Comparison of ENCODE assay signal across 17 cellular contexts in genomic region chr1:93111561-93111960, GRCh38. TPM values are rescaled to one million over a fixed set of nuclear protein-coding genes. Genes with fewer than 3 reads are reported as not detected.
DNase-seq lines count a peak whose midpoint lies in the region; ATAC-seq, FAIRE-seq and TF ChIP-seq lines count a peak whose summit lies in the region.
"Had no signal": no experiment of that assay in that cellular context is flagged by ENCODE, and none has a peak within 500 bp of the region (broad histone marks: within the 10 kb centered on the region; RNA-seq: fewer than 3 reads in every experiment).

No MANE protein-coding gene starts in this region.

- FAIRE-seq in astrocyte (lab: Jason Lieb, UNC) = peak; percentile 32
- FAIRE-seq: GM12878 had no signal

- H3K4me3 ChIP-seq in HUES64 (ENCODE audit: low read length) (no peak overlapping the region), astrocyte (ENCODE audit: insufficient read depth, low read depth, low read length) (no peak overlapping the region)
- H3K4me3 ChIP-seq: GM12878, Peyer's patch had no signal

- no peaks in the 10 kb centered on the region for H3K9me3 Mint-ChIP-seq in CD4-positive, alpha-beta T cell
- H3K9me3 Mint-ChIP-seq in astrocyte (ENCODE audit: unreplicated experiment) = no peaks in the 10 kb centered on the region
- peaks cover 14% of the 10 kb centered on the region for H3K9me3 Mint-ChIP-seq in activated naive CD8-positive, alpha-beta T cell treated with anti-CD3 and anti-CD28 coated beads for 36 hours
- H3K9me3 Mint-ChIP-seq: type B pancreatic cell had no signal

- H3K9me3 ChIP-seq in CD4-positive, alpha-beta T cell (ENCODE audit: control insufficient read depth, low read length) = peaks cover 15% of the 10 kb centered on the region
- H3K9me3 ChIP-seq in HUES64 (ENCODE audit: insufficient read depth, low read depth, low read length) (peaks cover 3% of the 10 kb centered on the region; the same call in 1 of the 2 replicates), astrocyte (ENCODE audit: insufficient read depth, low read depth, low read length) (peaks cover 3% of the 10 kb centered on the region)

- no peak for ATAC-seq in CD4-positive, alpha-beta T cell (ENCODE audit: poor library complexity)
- ATAC-seq: activated CD4-positive, CD25-positive, alpha-beta regulatory T cell treated with anti-CD3 and anti-CD28 coated beads, Interleukin-2, amount 50 U/mL, for 24 hours had no signal

- H3K4me1 ChIP-seq in HUES64 (ENCODE audit: insufficient read depth, low read length) = peaks cover 26% of the 10 kb centered on the region
- H3K4me1 ChIP-seq in astrocyte (ENCODE audit: insufficient read depth, low read length) = no peaks in the 10 kb centered on the region
- H3K4me1 ChIP-seq: Peyer's patch had no signal

- H3K27ac Mint-ChIP-seq in CD4-positive, alpha-beta T cell = peak overlapping the region; percentile 49
- H3K27ac Mint-ChIP-seq in astrocyte (ENCODE audit: unreplicated experiment) = peak overlapping the region; percentile 28
- H3K27ac Mint-ChIP-seq in activated naive CD8-positive, alpha-beta T cell treated with anti-CD3 and anti-CD28 coated beads for 36 hours = no peak overlapping the region
- H3K27ac Mint-ChIP-seq: T-helper 1 cell treated with Interleukin-12 subunit alpha and Interleukin-12 subunit beta and Interleukin-4 antibody, amounts not matched to agents 30 μg/mL and 1 μg/mL, for 36 hours; type B pancreatic cell had no signal

- no peak overlapping the region for H2AFZ ChIP-seq in astrocyte (ENCODE audit: low read depth, low read length)

- no peak for DNase-seq in CD4-positive, alpha-beta T cell
- DNase-seq in astrocyte (ENCODE audit: low read depth) (peak; percentile 1), myocyte (ENCODE audit: low read depth) (peak; percentile 8), NCI-H1417 (lab: John Stamatoyannopoulos, UW) (no peak), ecto neural progenitor cell (ENCODE audit: low spot score) (no peak), KG1 (lab: John Stamatoyannopoulos, UW) (no peak)
- DNase-seq in activated naive CD8-positive, alpha-beta T cell treated with anti-CD3 and anti-CD28 coated beads for 36 hours = no peak
- DNase-seq: aorta, islet precursor cell, NCI-H1436 treated with DMSO at 0.1 percent for 48 hours, NCI-H446, Peyer's patch had no signal

- no peak for TF ChIP-seq CTCF in CD4-positive, alpha-beta T cell (IDR thresholded peaks at IDR 0.05)
- no peak for TF ChIP-seq CTCF in astrocyte (IDR thresholded peaks at IDR 0.05; ENCODE audit: insufficient read depth, low read depth, low read length)

- H4K20me1 ChIP-seq in astrocyte (ENCODE audit: insufficient read depth, low read length) = peaks cover 55% of the 10 kb centered on the region

- POLR2A ChIA-PET in CD4-positive, alpha-beta T cell (lab: Charles Lee) = no interaction called here

- H3K27me3 Mint-ChIP-seq in CD4-positive, alpha-beta T cell = no peaks in the 10 kb centered on the region
- H3K27me3 Mint-ChIP-seq in astrocyte (ENCODE audit: low read depth, unreplicated experiment) = no peaks in the 10 kb centered on the region
- H3K27me3 Mint-ChIP-seq in activated naive CD8-positive, alpha-beta T cell treated with anti-CD3 and anti-CD28 coated beads for 36 hours = no peaks in the 10 kb centered on the region
- H3K27me3 Mint-ChIP-seq: type B pancreatic cell had no signal

- peaks cover 72% of the 10 kb centered on the region for H3K36me3 ChIP-seq in HUES64 (ENCODE audit: insufficient read depth, low read length)
- peaks cover 7% of the 10 kb centered on the region for H3K36me3 ChIP-seq in astrocyte (ENCODE audit: insufficient read depth, low read length)

- H3K27ac ChIP-seq in CD4-positive, alpha-beta T cell (ENCODE audit: low read depth, low read length) = no peak overlapping the region
- H3K27ac ChIP-seq in HUES64 (ENCODE audit: low read depth, low read length) = peak overlapping the region; percentile 67
- H3K27ac ChIP-seq in astrocyte (ENCODE audit: low read depth, low read length) = no peak overlapping the region
- H3K27ac ChIP-seq: Peyer's patch had no signal

- H3K9ac ChIP-seq in HUES64 (ENCODE audit: low read depth, low read length) = peak overlapping the region; percentile 40; the same call in 1 of the 2 replicates
- no peak overlapping the region for H3K9ac ChIP-seq in astrocyte (ENCODE audit: low read length)

- H3K4me3 Mint-ChIP-seq in CD4-positive, alpha-beta T cell = no peak overlapping the region
- H3K4me3 Mint-ChIP-seq in astrocyte (ENCODE audit: unreplicated experiment) = no peak overlapping the region
- no peak overlapping the region for H3K4me3 Mint-ChIP-seq in activated naive CD8-positive, alpha-beta T cell treated with anti-CD3 and anti-CD28 coated beads for 36 hours
- H3K4me3 Mint-ChIP-seq: T-helper 1 cell treated with Interleukin-12 subunit alpha and Interleukin-12 subunit beta and Interleukin-4 antibody, amounts not matched to agents 30 μg/mL and 1 μg/mL, for 36 hours; type B pancreatic cell had no signal

- peaks cover 82% of the 10 kb centered on the region for H3K79me2 ChIP-seq in astrocyte (ENCODE audit: insufficient read depth, low read length)

- CTCF ChIA-PET in CD4-positive, alpha-beta T cell (lab: Charles Lee) = no interaction called here

- peaks cover 88% of the 10 kb centered on the region for H3K36me3 Mint-ChIP-seq in CD4-positive, alpha-beta T cell (ENCODE audit: low read depth)
- H3K36me3 Mint-ChIP-seq in astrocyte (ENCODE audit: low read depth, unreplicated experiment) = peaks cover 9% of the 10 kb centered on the region
- peaks cover 44% of the 10 kb centered on the region for H3K36me3 Mint-ChIP-seq in activated naive CD8-positive, alpha-beta T cell treated with anti-CD3 and anti-CD28 coated beads for 36 hours

- H3K27me3 ChIP-seq in CD4-positive, alpha-beta T cell (ENCODE audit: control insufficient read depth, insufficient read depth, low read length) = no peaks in the 10 kb centered on the region
- H3K27me3 ChIP-seq in HUES64 (ENCODE audit: insufficient read depth, low read length) (no peaks in the 10 kb centered on the region), astrocyte (ENCODE audit: insufficient read depth, low read length) (no peaks in the 10 kb centered on the region)
- H3K27me3 ChIP-seq: Peyer's patch had no signal

- H3K4me2 ChIP-seq in astrocyte (ENCODE audit: low read length) = peak overlapping the region; percentile 18

- H3K4me1 Mint-ChIP-seq in CD4-positive, alpha-beta T cell (ENCODE audit: low read depth) = peaks cover 41% of the 10 kb centered on the region
- H3K4me1 Mint-ChIP-seq in astrocyte (ENCODE audit: low read depth, unreplicated experiment) = peaks cover 13% of the 10 kb centered on the region
- H3K4me1 Mint-ChIP-seq in activated naive CD8-positive, alpha-beta T cell treated with anti-CD3 and anti-CD28 coated beads for 36 hours = peaks cover 31% of the 10 kb centered on the region

- intact Hi-C loops in CD4-positive, alpha-beta T cell (cut with DNase I, micrococcal nuclease) = no loop called here

RNA-seq across cellular contexts. Expression of gene MTF2, which starts 32.5 kb away (rescaled TPM):
- 10 to 100 TPM; 37.9 to 39.3 TPM for total RNA-seq in CD4-positive, alpha-beta T cell
- 55.2 TPM for polyA plus RNA-seq in HUES64 (2013, experiment 1 of 2)
- 68.5 TPM for polyA plus RNA-seq in HUES64 (2013, experiment 2 of 2)
- total RNA-seq in astrocyte (46.1 and 56.4 TPM in 2 replicates), myocyte (12.6 and 14.0 TPM in 2 replicates)
- polyA plus RNA-seq in myocyte (2012) = 7.2 TPM
- total RNA-seq in activated naive CD8-positive, alpha-beta T cell treated with anti-CD3 and anti-CD28 coated beads for 36 hours = 10 to 100 TPM; 49.6 to 59.4 TPM

Comparison
In these comparisons a context has a peak if more than half of its experiments do, and no peak if none do; other contexts are left out.
1. DNase-seq: peak in astrocyte (single experiment) and myocyte (single experiment); none in CD4-positive, alpha-beta T cell (0 of 10), NCI-H1417 (0 of 3), activated naive CD8-positive, alpha-beta T cell treated with anti-CD3 and anti-CD28 coated beads for 36 hours (single experiment), ecto neural progenitor cell (single experiment) and KG1 (single experiment).